Comparison of ENCODE assay signal across 21 cellular contexts in genomic region chr1:82323144-82323543, GRCh38.
DNase-seq lines count a peak whose midpoint lies in the region; ATAC-seq and TF ChIP-seq lines count a peak whose summit lies in the region.
"Had no signal": no experiment of that assay in that cellular context is flagged by ENCODE, and none has a peak within 500 bp of the region (broad histone marks: within the 10 kb centered on the region; RNA-seq: fewer than 3 reads in every experiment).

No MANE protein-coding gene starts in this region.

- CTCF ChIA-PET in mammary epithelial cell (lab: Charles Lee; ENCODE audit: low non-redundant PET) (no interaction called here), MCF 10A (lab: Yijun Ruan, JAX) (no interaction called here)

- H3K4me3 ChIP-seq in mammary epithelial cell (replicated peaks in 1 of 3; ENCODE audit: insufficient read depth in 1 of 3, low read depth in 2 of 3, low read length in 3 of 3), result no peak overlapping the region
- no peak overlapping the region for H3K4me3 ChIP-seq in right lobe of liver
- H3K4me3 ChIP-seq: GM12878, HAP-1, K562, SJCRH30 had no signal

- peak overlapping the region; percentile 32 for H2AFZ ChIP-seq in mammary epithelial cell (ENCODE audit: low read depth, low read length)

- in situ Hi-C loops in mammary epithelial cell (cut with MboI; ENCODE audit: low sequenced_read_pairs in 2 of 2), result no loop called here

- DNase-seq in NCI-H1092 treated with DMSO at 0.1 percent for 48 hours (lab: John Stamatoyannopoulos, UW) (peak; percentile 75), NCI-H1092 (lab: John Stamatoyannopoulos, UW) (no peak), mammary epithelial cell (no peak), MCF 10A (ENCODE audit: unreplicated experiment) (no peak), SHP77 treated with DMSO at 0.1 percent for 48 hours (lab: John Stamatoyannopoulos, UW) (peak; percentile 35), right lobe of liver (no peak), LoVo (ENCODE audit: low spot score) (no peak)
- DNase-seq: Calu3; CD4-positive, alpha-beta memory T cell; DND-41; NCI-H446 treated with DMSO at 0.1 percent for 48 hours; NK-92 treated with Interleukin-12 subunit alpha and Interleukin-12 subunit beta, amount 100 ng/mL, for 24 hours; RPMI8226; SJCRH30 had no signal

- ATAC-seq in right lobe of liver, result peak; percentile 66 to 88 (median 84)
- no peak for ATAC-seq in GM21529 (IDR thresholded peaks at IDR 0.05; ENCODE audit: unreplicated experiment)
- ATAC-seq: GM12878, K562 had no signal

- H3K27me3 ChIP-seq in mammary epithelial cell (ENCODE audit: insufficient read depth, low read length) (no peaks in the 10 kb centered on the region), right lobe of liver (no peaks in the 10 kb centered on the region)
- H3K27me3 ChIP-seq: SJCRH30 had no signal

- 87% methylated on average over 3 of the region's 3 CpGs for WGBS in mammary epithelial cell (ENCODE audit: low coverage, missing lambda C conversion rate)
- 62% methylated on average over 3 of the region's 3 CpGs for WGBS in right lobe of liver (ENCODE audit: insufficient coverage, low coverage, low lambda C conversion rate, missing lambda C conversion rate)

- POLR2A ChIA-PET in MCF 10A (lab: Yijun Ruan, JAX), result no interaction called here

- no peak for TF ChIP-seq POLR2A in right lobe of liver (IDR thresholded peaks at IDR 0.05)

- no peak overlapping the region for H3K27ac Mint-ChIP-seq in MCF 10A (ENCODE audit: low read depth, unreplicated experiment)
- H3K27ac Mint-ChIP-seq: B cell; CD4-positive, alpha-beta memory T cell had no signal

- intact Hi-C loops in mammary epithelial cell (cut with micrococcal nuclease) (loop anchor here (1.0 kb wide), 1 partner anchor 26 kb away; no protein-coding TSS in a partner anchor), MCF 10A (cut with micrococcal nuclease) (no loop called here), right lobe of liver (cut with DNase I) (no loop called here)

- H3K27me3 Mint-ChIP-seq in MCF 10A (ENCODE audit: insufficient read depth, unreplicated experiment), result no peaks in the 10 kb centered on the region
- H3K27me3 Mint-ChIP-seq: B cell; CD4-positive, alpha-beta memory T cell had no signal

- H3K4me1 Mint-ChIP-seq in MCF 10A (ENCODE audit: insufficient read depth, unreplicated experiment), result peaks cover 6% of the 10 kb centered on the region
- H3K4me1 Mint-ChIP-seq: B cell; CD4-positive, alpha-beta memory T cell had no signal

- H3K36me3 ChIP-seq in mammary epithelial cell (ENCODE audit: insufficient read depth, low read length), result no peaks in the 10 kb centered on the region
- no peaks in the 10 kb centered on the region for H3K36me3 ChIP-seq in right lobe of liver
- H3K36me3 ChIP-seq: HAP-1, SJCRH30 had no signal

- no peaks in the 10 kb centered on the region for H3K79me2 ChIP-seq in mammary epithelial cell (ENCODE audit: insufficient read depth, low read length)

- BruUV-seq in mammary epithelial cell (replicated peaks; lab: Mats Ljungman, UMichigan) (no TSS peak), MCF 10A (replicated peaks; lab: Mats Ljungman, UMichigan) (no TSS peak)

- dilution Hi-C loops in mammary epithelial cell (cut with HindIII; ENCODE audit: low sequenced_read_pairs), result no loop called here

- H3K36me3 Mint-ChIP-seq in MCF 10A (ENCODE audit: insufficient read depth, unreplicated experiment), result no peaks in the 10 kb centered on the region
- H3K36me3 Mint-ChIP-seq: CD4-positive, alpha-beta memory T cell had no signal

- no peak overlapping the region for H3K4me3 Mint-ChIP-seq in MCF 10A (ENCODE audit: unreplicated experiment)
- H3K4me3 Mint-ChIP-seq: B cell; CD4-positive, alpha-beta memory T cell had no signal

- H3K27ac ChIP-seq in mammary epithelial cell (ENCODE audit: insufficient read depth, low read depth, low read length) (no peak overlapping the region), right lobe of liver (no peak overlapping the region)
- H3K27ac ChIP-seq: 22Rv1, HL-60, SJCRH30 had no signal

- no peaks in the 10 kb centered on the region for H4K20me1 ChIP-seq in mammary epithelial cell (ENCODE audit: insufficient read depth, low read length)

- H3K9me3 ChIP-seq in mammary epithelial cell (replicated peaks; ENCODE audit: insufficient read depth, low read length), result no peaks in the 10 kb centered on the region
- H3K9me3 ChIP-seq in right lobe of liver, result no peaks in the 10 kb centered on the region
- H3K9me3 ChIP-seq: HAP-1, SJCRH30 had no signal

- no peak overlapping the region for H3K4me2 ChIP-seq in mammary epithelial cell (ENCODE audit: insufficient read depth, low read depth, low read length)

- peaks cover 18% of the 10 kb centered on the region for H3K4me1 ChIP-seq in mammary epithelial cell (ENCODE audit: insufficient read depth, low read length)
- H3K4me1 ChIP-seq in right lobe of liver, result peaks cover 0 to 9% (median 0%) of the 10 kb centered on the region in 4 donors
- H3K4me1 ChIP-seq: HAP-1, SJCRH30 had no signal

- TF ChIP-seq CTCF in mammary epithelial cell (conservative IDR thresholded peaks at IDR 0.05 in 1 of 2, IDR thresholded peaks at IDR 0.05 in 1 of 2; ENCODE audit: extremely low read depth in 1 of 2, insufficient read depth in 1 of 2, low read depth in 1 of 2, low read length in 2 of 2), result no peak
- no peak for TF ChIP-seq CTCF in MCF 10A (IDR thresholded peaks at IDR 0.05; ENCODE audit: unreplicated experiment)
- no peak for TF ChIP-seq CTCF in right lobe of liver (IDR thresholded peaks at IDR 0.05)

- H3K9ac ChIP-seq in mammary epithelial cell (ENCODE audit: insufficient read depth, low read length), result no peak overlapping the region

- H3K9me3 Mint-ChIP-seq in MCF 10A (ENCODE audit: unreplicated experiment), result no peaks in the 10 kb centered on the region

Comparison
In these comparisons a context has a peak if more than half of its experiments do, and no peak if none do; other contexts are left out.
1. DNase-seq: peak in NCI-H1092 treated with DMSO at 0.1 percent for 48 hours (single experiment) and SHP77 treated with DMSO at 0.1 percent for 48 hours (single experiment); none in NCI-H1092 (single experiment), mammary epithelial cell (single experiment), MCF 10A (single experiment), right lobe of liver (0 of 3) and LoVo (single experiment).